8 cellular contexts compared by ENCODE assay signal in genomic region chr4:26583865-26584652, GRCh38. TPM values are rescaled to one million over a fixed set of nuclear protein-coding genes. Genes with fewer than 3 reads are reported as not detected.
A peak's percentile ranks its signal among the peaks of the same experiment; 100 is the strongest.
DNase-seq lines count a peak whose midpoint lies in the region; ATAC-seq and TF ChIP-seq lines count a peak whose summit lies in the region.

TSS of gene TBC1D19 (plus strand) at chr4:26584084. CDS start at chr4:26584194, 110 bp downstream.

- H3K27ac ChIP-seq in SU-DHL-6 (ENCODE audit: low read depth, low read length) (peak within 1 kb of the TSS; percentile 75), heart left ventricle (peak within 1 kb of the TSS; percentile 18 to 80 (median 68))

- peaks cover 8% of the 10 kb centered on the region for H3K36me3 Mint-ChIP-seq in type B pancreatic cell

- H3K9me3 Mint-ChIP-seq in type B pancreatic cell = no peaks in the 10 kb centered on the region

- H3K9me2 ChIP-seq in SU-DHL-6 (replicated peaks; ENCODE audit: insufficient read depth, low read length) = no peaks in the 10 kb centered on the region

- H3K4me1 ChIP-seq in adipocyte (ENCODE audit: control insufficient read depth, insufficient read depth, low read length) = peaks cover 14% of the 10 kb centered on the region
- peaks cover 0 to 22% (median 8%) of the 10 kb centered on the region in 12 donors for H3K4me1 ChIP-seq in heart left ventricle

- H3K27me3 ChIP-seq in SU-DHL-6 (ENCODE audit: low read length) = no peaks in the 10 kb centered on the region
- no peaks in the 10 kb centered on the region for H3K27me3 ChIP-seq in adipocyte (replicated peaks; ENCODE audit: control insufficient read depth, insufficient read depth, low read length)
- no peaks in the 10 kb centered on the region for H3K27me3 ChIP-seq in heart left ventricle

- peak; percentile 92 to 97 (median 95) for DNase-seq in NCI-H1417 (lab: John Stamatoyannopoulos, UW)
- peak; percentile 93 for DNase-seq in adipocyte (ENCODE audit: low read depth)
- peak; percentile 88 to 92 (median 91) for DNase-seq in heart left ventricle
- peak; percentile 86 to 98 (median 89) for DNase-seq in posterior cingulate gyrus
- DNase-seq in type B pancreatic cell (ENCODE audit: extremely low spot score, unreplicated experiment) = peak; percentile 88

- peak in 1 of 2 donors; percentile 51 for TF ChIP-seq POLR2A in heart left ventricle (IDR thresholded peaks at IDR 0.05)

- peak within 1 kb of the TSS; percentile 93 for H2AFZ ChIP-seq in SU-DHL-6 (ENCODE audit: low read depth, low read length, severe bottlenecking)

- H3K9me3 ChIP-seq in SU-DHL-6 (ENCODE audit: insufficient read depth, low read length) (no peaks in the 10 kb centered on the region), adipocyte (ENCODE audit: control insufficient read depth, low read length) (no peaks in the 10 kb centered on the region), heart left ventricle (peaks cover 0 to 10% (median 0%) of the 10 kb centered on the region in 12 donors)

- H3K9ac ChIP-seq in SU-DHL-6 (ENCODE audit: low read length) (peak within 1 kb of the TSS; percentile 63), adipocyte (ENCODE audit: low read length) (peak within 1 kb of the TSS; percentile 92)

- H3K27ac Mint-ChIP-seq in type B pancreatic cell = peak within 1 kb of the TSS; percentile 80

- H4K20me1 ChIP-seq in SU-DHL-6 (ENCODE audit: low read depth, low read length) = no peaks in the 10 kb centered on the region

- peaks cover 6% of the 10 kb centered on the region for H3K4me1 Mint-ChIP-seq in type B pancreatic cell (ENCODE audit: unreplicated experiment)

- H3K36me3 ChIP-seq in SU-DHL-6 (ENCODE audit: low read length) (no peaks in the 10 kb centered on the region), adipocyte (ENCODE audit: control insufficient read depth, insufficient read depth, low read length, severe bottlenecking) (no peaks in the 10 kb centered on the region), heart left ventricle (no peaks in the 10 kb centered on the region)

- H3F3A ChIP-seq in SU-DHL-6 (ENCODE audit: insufficient read depth) = no peaks in the 10 kb centered on the region; the same call in 1 of the 2 replicates

- H3K27me3 Mint-ChIP-seq in type B pancreatic cell = peaks cover 4% of the 10 kb centered on the region

- peak within 1 kb of the TSS; percentile 70 for H3K4me2 ChIP-seq in SU-DHL-6 (ENCODE audit: low read depth, low read length, poor library complexity, severe bottlenecking)

- intact Hi-C loops in heart left ventricle (cut with DNase I) (loop anchor here in 5 of 10 donors (5.0 to 10.0 kb wide), 4 partner anchors 273 to 421 kb away; partner anchors contain the start of gene STIM2 (in 2 of the 5)), posterior cingulate gyrus (cut with DNase I) (loop anchor here (5.0 to 10.0 kb wide), 2 partner anchors 278 to 431 kb away; partner anchors contain the start of gene STIM2)

- TF ChIP-seq CTCF in GM12875 (IDR thresholded peaks at IDR 0.05; ENCODE audit: borderline replicate concordance, insufficient read depth, low read depth, low read length) (no peak), SU-DHL-6 (IDR thresholded peaks at IDR 0.05; ENCODE audit: insufficient read depth, low read length, poor library complexity, severe bottlenecking) (no peak), heart left ventricle (IDR thresholded peaks at IDR 0.05) (peak in 1 of 12 donors; percentile 7), type B pancreatic cell (conservative IDR thresholded peaks at IDR 0.05) (peak; percentile 3)

- WGBS in heart left ventricle, 4 donors = 0 to 1% (median 1%) methylated on average over 22 to 39 of the region's 39 CpGs

- H3K4me3 ChIP-seq in GM12875 (ENCODE audit: low read depth, low read length) (peak within 1 kb of the TSS; percentile 85), SU-DHL-6 (ENCODE audit: insufficient read depth, low read length, poor library complexity, severe bottlenecking) (peak within 1 kb of the TSS; percentile 77), adipocyte (ENCODE audit: low read length) (peak within 1 kb of the TSS; percentile 98), heart left ventricle (peak within 1 kb of the TSS; percentile 36 to 95 (median 78))

- peak within 1 kb of the TSS; percentile 96 for H3K4me3 Mint-ChIP-seq in type B pancreatic cell

- ATAC-seq in HG02763 (IDR thresholded peaks at IDR 0.05; ENCODE audit: unreplicated experiment) (peak; percentile 100), heart left ventricle (peak; percentile 99 to 100 (median 100))

- H3K79me2 ChIP-seq in SU-DHL-6 (ENCODE audit: insufficient read depth, low read length) = no peaks in the 10 kb centered on the region

RNA-seq across cellular contexts. Expression of gene TBC1D19, which starts in this region (rescaled TPM):
- total RNA-seq in heart left ventricle (10 to 100 TPM in 3 of 9 donors, 1 to 10 TPM in 6; 6.4 to 10.9 (median 9.2) TPM), type B pancreatic cell (ENCODE audit: low replicate concordance) (8.3 and 11.8 TPM in 2 replicates)
- 1 to 10 TPM; 1.7 to 9.2 TPM for polyA plus RNA-seq in heart left ventricle

Comparison
In these comparisons a context has a peak if more than half of its experiments do, and no peak if none do; other contexts are left out.
1. Peak in every context shown above with its lines: DNase-seq, ATAC-seq, H3K4me3 ChIP-seq and H3K27ac ChIP-seq.